In genomic region chr11:118435233-118435892, GRCh38 we compare ENCODE assay signal across 8 cellular contexts. TPM values are rescaled to one million over a fixed set of nuclear protein-coding genes. Genes with fewer than 3 reads are reported as not detected.
DNase-seq lines count a peak whose midpoint lies in the region; ATAC-seq and TF ChIP-seq lines count a peak whose summit lies in the region.

No MANE protein-coding gene starts in this region.

- TF ChIP-seq CTCF in AG04450 (IDR thresholded peaks at IDR 0.05; ENCODE audit: low read depth, low read length) (no peak), right lobe of liver (IDR thresholded peaks at IDR 0.05) (no peak)

- H3K27ac ChIP-seq in AG04450 (ENCODE audit: low read depth, low read length), result peak overlapping the region; percentile 65
- peak overlapping the region; percentile 83 for H3K27ac ChIP-seq in cingulate gyrus (ENCODE audit: low read depth, low read length)
- peak overlapping the region; percentile 62 to 89 (median 72) for H3K27ac ChIP-seq in right lobe of liver

- peak overlapping the region; percentile 72 for H3K4me3 ChIP-seq in AG04450 (ENCODE audit: low read depth, low read length)
- H3K4me3 ChIP-seq in right lobe of liver, result peak overlapping the region; percentile 79 to 94 (median 92)

- H3K9me3 ChIP-seq in AG04450 (ENCODE audit: control insufficient read depth, insufficient read depth, low read length), result peaks cover 4% of the 10 kb centered on the region; the same call in 1 of the 2 replicates
- H3K9me3 ChIP-seq in right lobe of liver, result no peaks in the 10 kb centered on the region

- peak; percentile 30 for ATAC-seq in GM19023 (IDR thresholded peaks at IDR 0.05; ENCODE audit: unreplicated experiment)
- ATAC-seq in HG03378 (IDR thresholded peaks at IDR 0.05; ENCODE audit: unreplicated experiment), result peak; percentile 13
- ATAC-seq in right lobe of liver, result peak; percentile 7 to 35 (median 18)

- H3K36me3 ChIP-seq in right lobe of liver, result no peaks in the 10 kb centered on the region

- no peak for TF ChIP-seq POLR2A in right lobe of liver (IDR thresholded peaks at IDR 0.05)

- intact Hi-C loops in right lobe of liver (cut with DNase I), result no loop called here

- H3K4me1 ChIP-seq in right lobe of liver, result peaks cover 0 to 29% (median 0%) of the 10 kb centered on the region in 4 donors

- H3K27me3 ChIP-seq in AG04450 (ENCODE audit: control insufficient read depth, insufficient read depth, low read length), result no peaks in the 10 kb centered on the region
- no peaks in the 10 kb centered on the region for H3K27me3 ChIP-seq in right lobe of liver

- CTCF ChIA-PET in AG04450 (lab: Charles Lee), result interaction anchor here (0.7 to 1.0 kb wide), 2 partner anchors 15 to 28 kb away, joined by 3 to 8 read pairs; no protein-coding TSS in a partner anchor

- POLR2A ChIA-PET in AG04450 (lab: Yijun Ruan, JAX), result interaction anchor here (0.7 to 1.6 kb wide), 6 partner anchors 9 to 37 kb away, joined by 3 to 24 read pairs (median 4); no protein-coding TSS in a partner anchor

- 0% methylated on average over 24 of the region's 38 CpGs for WGBS in right lobe of liver (ENCODE audit: insufficient coverage, low coverage, low lambda C conversion rate, missing lambda C conversion rate)

- DNase-seq in AG04450 (ENCODE audit: low read depth, low spot score) (no peak), NCI-H510A (lab: John Stamatoyannopoulos, UW) (peak; percentile 61), right lobe of liver (peak; percentile 61 to 70 (median 69))
- DNase-seq in activated CD4-positive, alpha-beta T cell treated with anti-CD3 and anti-CD28 coated beads for 24 hours (ENCODE audit: low read depth in 2 of 2), result peak; percentile 41 to 49
- peak; percentile 27 for DNase-seq in stimulated activated CD8-positive, alpha-beta memory T cell treated with anti-CD3 and anti-CD28 coated beads, Interleukin-15, amount 100 ng/mL, for 1 hour (ENCODE audit: low read depth)

RNA-seq across cellular contexts. Expression of gene KMT2A, which starts 0.9 kb away (rescaled TPM):
- 23.6 and 28.7 TPM in 2 replicates for polyA plus RNA-seq in AG04450 (2011; rRNA removed)
- polyA minus RNA-seq in AG04450 (2011; rRNA and poly(A)+ RNA removed), result 90.0 and 104 TPM in 2 replicates
- 10 to 100 TPM; 15.5 to 24.9 (median 19.5) TPM for total RNA-seq in right lobe of liver

RNA-seq across cellular contexts. Expression of gene ATP5MG, which starts 34.0 kb away (rescaled TPM):
- 346 and 423 TPM in 2 replicates for polyA plus RNA-seq in AG04450 (2011; rRNA removed)
- 46.9 and 53.9 TPM in 2 replicates for polyA minus RNA-seq in AG04450 (2011; rRNA and poly(A)+ RNA removed)
- 100 to 1,000 TPM in 1 of 6 experiments, 10 to 100 TPM in 5; 32.6 to 127 (median 89.5) TPM for total RNA-seq in right lobe of liver
